1 cellular context compared by ENCODE assay signal in the genomic region with DNA sequence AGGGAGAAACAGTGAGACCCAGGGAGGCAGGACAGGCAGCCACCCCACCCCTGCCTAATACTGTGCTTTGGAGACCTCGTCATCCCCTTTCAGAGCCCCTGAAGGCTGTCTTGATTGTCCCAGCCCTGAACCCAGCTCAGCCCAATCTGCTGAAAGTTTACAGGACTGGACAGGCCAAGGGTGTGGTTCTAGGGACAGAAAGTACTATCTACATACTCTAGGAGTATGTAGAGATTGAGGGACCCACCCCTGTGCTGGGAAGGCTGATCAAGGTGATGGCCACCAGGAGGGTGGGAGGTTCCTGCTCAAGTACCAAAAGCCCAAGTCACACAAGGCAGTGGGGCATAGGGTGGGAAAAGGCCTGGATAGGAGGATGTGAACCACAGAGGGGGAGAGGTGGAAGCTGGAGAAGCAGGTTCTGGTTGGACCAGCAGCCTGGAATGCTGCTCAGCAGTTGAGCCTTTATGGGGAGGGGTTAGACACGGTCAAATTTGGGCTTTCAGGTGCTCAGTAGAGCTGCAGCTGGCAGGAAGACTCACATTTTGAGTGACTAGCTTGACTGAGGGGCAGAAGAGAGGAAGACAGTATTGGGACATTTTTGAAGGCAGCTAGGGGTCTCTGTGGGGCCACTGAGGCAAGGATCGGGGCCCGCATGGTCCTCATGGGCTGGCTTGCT.
A peak's percentile ranks its signal among the peaks of the same experiment; 100 is the strongest.
TF ChIP-seq lines count a peak whose summit lies in the region.

No MANE protein-coding gene starts in this region.

TF ChIP-seq in GM12878, 131 proteins besides CTCF, POLR2A, EP300 and RAD21:
- TF ChIP-seq, protein P1, sequence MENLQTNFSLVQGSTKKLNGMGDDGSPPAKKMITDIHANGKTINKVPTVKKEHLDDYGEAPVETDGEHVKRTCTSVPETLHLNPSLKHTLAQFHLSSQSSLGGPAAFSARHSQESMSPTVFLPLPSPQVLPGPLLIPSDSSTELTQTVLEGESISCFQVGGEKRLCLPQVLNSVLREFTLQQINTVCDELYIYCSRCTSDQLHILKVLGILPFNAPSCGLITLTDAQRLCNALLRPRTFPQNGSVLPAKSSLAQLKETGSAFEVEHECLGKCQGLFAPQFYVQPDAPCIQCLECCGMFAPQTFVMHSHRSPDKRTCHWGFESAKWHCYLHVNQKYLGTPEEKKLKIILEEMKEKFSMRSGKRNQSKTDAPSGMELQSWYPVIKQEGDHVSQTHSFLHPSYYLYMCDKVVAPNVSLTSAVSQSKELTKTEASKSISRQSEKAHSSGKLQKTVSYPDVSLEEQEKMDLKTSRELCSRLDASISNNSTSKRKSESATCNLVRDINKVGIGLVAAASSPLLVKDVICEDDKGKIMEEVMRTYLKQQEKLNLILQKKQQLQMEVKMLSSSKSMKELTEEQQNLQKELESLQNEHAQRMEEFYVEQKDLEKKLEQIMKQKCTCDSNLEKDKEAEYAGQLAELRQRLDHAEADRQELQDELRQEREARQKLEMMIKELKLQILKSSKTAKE (IDR thresholded peaks at IDR 0.05; ENCODE audit: low read depth, poor library complexity, severe bottlenecking): no peak
- TF ChIP-seq, protein P2, sequence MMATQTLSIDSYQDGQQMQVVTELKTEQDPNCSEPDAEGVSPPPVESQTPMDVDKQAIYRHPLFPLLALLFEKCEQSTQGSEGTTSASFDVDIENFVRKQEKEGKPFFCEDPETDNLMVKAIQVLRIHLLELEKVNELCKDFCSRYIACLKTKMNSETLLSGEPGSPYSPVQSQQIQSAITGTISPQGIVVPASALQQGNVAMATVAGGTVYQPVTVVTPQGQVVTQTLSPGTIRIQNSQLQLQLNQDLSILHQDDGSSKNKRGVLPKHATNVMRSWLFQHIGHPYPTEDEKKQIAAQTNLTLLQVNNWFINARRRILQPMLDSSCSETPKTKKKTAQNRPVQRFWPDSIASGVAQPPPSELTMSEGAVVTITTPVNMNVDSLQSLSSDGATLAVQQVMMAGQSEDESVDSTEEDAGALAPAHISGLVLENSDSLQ (IDR thresholded peaks at IDR 0.05): peak; percentile 49; the same call in 1 of the 2 replicates
- TF ChIP-seq ZNF217 (IDR thresholded peaks at IDR 0.05) (no peak), RBBP5 (conservative IDR thresholded peaks at IDR 0.05) (no peak), WRNIP1 (IDR thresholded peaks at IDR 0.05; ENCODE audit: borderline replicate concordance, low read depth, low read length) (no peak)
- TF ChIP-seq, protein P3, sequence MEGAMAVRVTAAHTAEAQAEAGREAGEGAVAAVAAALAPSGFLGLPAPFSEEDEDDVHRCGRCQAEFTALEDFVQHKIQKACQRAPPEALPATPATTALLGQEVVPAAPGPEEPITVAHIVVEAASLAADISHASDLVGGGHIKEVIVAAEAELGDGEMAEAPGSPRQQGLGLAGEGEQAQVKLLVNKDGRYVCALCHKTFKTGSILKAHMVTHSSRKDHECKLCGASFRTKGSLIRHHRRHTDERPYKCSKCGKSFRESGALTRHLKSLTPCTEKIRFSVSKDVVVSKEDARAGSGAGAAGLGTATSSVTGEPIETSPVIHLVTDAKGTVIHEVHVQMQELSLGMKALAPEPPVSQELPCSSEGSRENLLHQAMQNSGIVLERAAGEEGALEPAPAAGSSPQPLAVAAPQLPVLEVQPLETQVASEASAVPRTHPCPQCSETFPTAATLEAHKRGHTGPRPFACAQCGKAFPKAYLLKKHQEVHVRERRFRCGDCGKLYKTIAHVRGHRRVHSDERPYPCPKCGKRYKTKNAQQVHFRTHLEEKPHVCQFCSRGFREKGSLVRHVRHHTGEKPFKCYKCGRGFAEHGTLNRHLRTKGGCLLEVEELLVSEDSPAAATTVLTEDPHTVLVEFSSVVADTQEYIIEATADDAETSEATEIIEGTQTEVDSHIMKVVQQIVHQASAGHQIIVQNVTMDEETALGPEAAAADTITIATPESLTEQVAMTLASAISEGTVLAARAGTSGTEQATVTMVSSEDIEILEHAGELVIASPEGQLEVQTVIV (IDR thresholded peaks at IDR 0.05; ENCODE audit: borderline replicate concordance, partially characterized antibody): no peak
